ENCODE assay signal across 1 cellular context in genomic region chr9:126114850-126115460, GRCh38.
TF ChIP-seq lines count a peak whose summit lies in the region.

No MANE protein-coding gene starts in this region.

TF ChIP-seq in SK-N-SH, 30 proteins besides CTCF, POLR2A, EP300 and RAD21 (continued from another document):
- TF ChIP-seq REST (IDR thresholded peaks at IDR 0.05; ENCODE audit: low read depth, low read length): no peak
- no peak for TF ChIP-seq RCOR1 (IDR thresholded peaks at IDR 0.05; ENCODE audit: low read length)
- no peak for TF ChIP-seq YY1 (IDR thresholded peaks at IDR 0.05; ENCODE audit: low read depth)
- TF ChIP-seq TAF1 (IDR thresholded peaks at IDR 0.05; ENCODE audit: borderline replicate concordance, low read depth, low read length): no peak
- no peak for TF ChIP-seq USF1 (IDR thresholded peaks at IDR 0.05; ENCODE audit: borderline replicate concordance, low read depth)
- TF ChIP-seq FOXJ3 (CRISPR knock-in tag; IDR thresholded peaks at IDR 0.05): no peak
- TF ChIP-seq SMC3 (IDR thresholded peaks at IDR 0.05; ENCODE audit: low read depth, low read length): no peak
- TF ChIP-seq PBX3 (IDR thresholded peaks at IDR 0.05): no peak
